ENCODE assay signal across 8 cellular contexts in genomic region chrX:49191033-49191871, GRCh38. TPM values are rescaled to one million over a fixed set of nuclear protein-coding genes. Genes with fewer than 3 reads are reported as not detected.
DNase-seq lines count a peak whose midpoint lies in the region; ATAC-seq, FAIRE-seq and TF ChIP-seq lines count a peak whose summit lies in the region.

No MANE protein-coding gene starts in this region.

- TF ChIP-seq CTCF in prostate gland (IDR thresholded peaks at IDR 0.05), result peak in 1 of 4 experiments; percentile 25

- H3K4me1 ChIP-seq in prostate gland (replicated peaks) (no peaks in the 10 kb centered on the region), aorta (ENCODE audit: control insufficient read depth in 1 of 2, insufficient read depth in 2 of 2, low read length in 2 of 2) (no peaks in the 10 kb centered on the region)

- DNase-seq in GM12892 (ENCODE audit: insufficient read length) (peak; percentile 68), NCI-H1417 treated with DMSO at 0.1 percent for 48 hours (lab: John Stamatoyannopoulos, UW) (peak; percentile 100), T-helper 1 cell (peak; percentile 74 to 98 (median 78)), amygdala (lab: John Stamatoyannopoulos, UW) (peak; percentile 6 to 99 (median 91)), left ventricle myocardium superior (peak; percentile 91), prostate gland (ENCODE audit: low spot score) (peak; percentile 94), aorta (peak; percentile 93)

- H3K4me3 ChIP-seq in prostate gland (peak overlapping the region; percentile 54 to 56), aorta (ENCODE audit: low read length in 2 of 2) (peak overlapping the region; percentile 37 to 72)

- intact Hi-C loops in left ventricle myocardium superior (cut with micrococcal nuclease) (no loop called here), prostate gland (cut with DNase I) (loop anchor here (10.0 kb wide), 1 partner anchor 74 kb away; the partner anchor contains the start of genes FOXP3 and PPP1R3F), aorta (cut with DNase I) (loop anchor here in 1 of 2 donors (5.0 kb wide), 1 partner anchor 81 kb away; no protein-coding TSS in a partner anchor)

- WGBS in prostate gland, result 0% methylated on average over 30 of the region's 54 CpGs
- 0 to 41% methylated on average over 54 of the region's 54 CpGs for WGBS in aorta, 2 donors

- H3K27ac ChIP-seq in prostate gland (peak overlapping the region; percentile 77 to 88), aorta (ENCODE audit: low read depth in 1 of 2, low read length in 2 of 2) (peak overlapping the region in 1 of 2 donors; percentile 80)

- peak; percentile 91 for FAIRE-seq in GM12892 (lab: Jason Lieb, UNC)

- no peaks in the 10 kb centered on the region for H3K9me3 ChIP-seq in prostate gland
- no peaks in the 10 kb centered on the region for H3K9me3 ChIP-seq in aorta (ENCODE audit: control insufficient read depth, low read length)

- TF ChIP-seq POLR2A in GM12892 (IDR thresholded peaks at IDR 0.05; ENCODE audit: low read depth, low read length) (peak; percentile 61; the same call in 1 of the 2 replicates), prostate gland (IDR thresholded peaks at IDR 0.05) (peak; percentile 80)

- H3K27me3 ChIP-seq in prostate gland (replicated peaks; ENCODE audit: insufficient read depth) (no peaks in the 10 kb centered on the region), aorta (ENCODE audit: control insufficient read depth in 1 of 2, insufficient read depth in 2 of 2, low read length in 1 of 2) (no peaks in the 10 kb centered on the region)

- no peaks in the 10 kb centered on the region for H3K36me3 ChIP-seq in prostate gland
- H3K36me3 ChIP-seq in aorta (ENCODE audit: control insufficient read depth in 1 of 2, insufficient read depth in 2 of 2, low read length in 1 of 2), result no peaks in the 10 kb centered on the region

- ATAC-seq in HG02798 (IDR thresholded peaks at IDR 0.05; ENCODE audit: poor library complexity, unreplicated experiment), result peak; percentile 91
- ATAC-seq in left ventricle myocardium superior, result peak; percentile 92
- ATAC-seq in aorta (ENCODE audit: low FRiP score), result peak; percentile 92

RNA-seq across cellular contexts. Expression of gene PRICKLE3, which starts 5.1 kb away (rescaled TPM):
- polyA plus RNA-seq in GM12892 (2012; ENCODE audit: missing spikeins), result 9.1 TPM
- total RNA-seq in left ventricle myocardium superior (12.7 TPM), prostate gland (10 to 100 TPM; 17.4 to 20.5 TPM), aorta (10 to 100 TPM; 11.9 to 13.3 TPM)
- polyA plus RNA-seq in aorta, result 1 to 10 TPM; 2.8 to 7.2 TPM

RNA-seq across cellular contexts. Expression of gene SYP, which starts 8.7 kb away (rescaled TPM):
- polyA plus RNA-seq in GM12892 (2012; ENCODE audit: missing spikeins), result 1.2 TPM
- total RNA-seq in left ventricle myocardium superior (1.5 TPM), prostate gland (1 to 10 TPM in 1 of 2 donors, under 1 TPM in 1; 0.55 to 5.2 TPM), aorta (1 to 10 TPM; 2.4 to 4.5 TPM)
- polyA plus RNA-seq in aorta, result 1 to 10 TPM; 3.0 to 5.3 TPM

RNA-seq across cellular contexts. Expression of gene PLP2, which starts 19.6 kb away (rescaled TPM):
- 38.2 TPM for polyA plus RNA-seq in GM12892 (2012; ENCODE audit: missing spikeins)
- total RNA-seq in left ventricle myocardium superior (62.3 TPM), prostate gland (10 to 100 TPM; 24.3 to 34.7 TPM), aorta (100 to 1,000 TPM; 159 to 201 TPM)
- 100 to 1,000 TPM; 203 to 337 TPM for polyA plus RNA-seq in aorta

RNA-seq across cellular contexts. Expression of gene MAGIX, which starts 28.7 kb away (rescaled TPM):
- polyA plus RNA-seq in GM12892 (2012; ENCODE audit: missing spikeins), result 0.19 TPM
- total RNA-seq in left ventricle myocardium superior, result 3.8 TPM
- 10 to 100 TPM; 16.0 to 16.6 TPM for total RNA-seq in prostate gland
- total RNA-seq in aorta, result 1 to 10 TPM; 2.7 to 2.8 TPM
- polyA plus RNA-seq in aorta, result 1 to 10 TPM; 1.9 to 4.9 TPM

RNA-seq across cellular contexts. Expression of gene CACNA1F, which starts 41.9 kb away (rescaled TPM):
- polyA plus RNA-seq in GM12892 (2012; ENCODE audit: missing spikeins), result 0.17 TPM
- total RNA-seq in left ventricle myocardium superior (0.47 TPM), prostate gland (under 1 TPM in 1 of 2 donors, not detected in 1; 0.17 TPM), aorta (under 1 TPM; 0.06 to 0.42 TPM)
- polyA plus RNA-seq in aorta, result under 1 TPM; 0.03 to 0.38 TPM
